Comparison of ENCODE assay signal across 1 cellular context in the genomic region with DNA sequence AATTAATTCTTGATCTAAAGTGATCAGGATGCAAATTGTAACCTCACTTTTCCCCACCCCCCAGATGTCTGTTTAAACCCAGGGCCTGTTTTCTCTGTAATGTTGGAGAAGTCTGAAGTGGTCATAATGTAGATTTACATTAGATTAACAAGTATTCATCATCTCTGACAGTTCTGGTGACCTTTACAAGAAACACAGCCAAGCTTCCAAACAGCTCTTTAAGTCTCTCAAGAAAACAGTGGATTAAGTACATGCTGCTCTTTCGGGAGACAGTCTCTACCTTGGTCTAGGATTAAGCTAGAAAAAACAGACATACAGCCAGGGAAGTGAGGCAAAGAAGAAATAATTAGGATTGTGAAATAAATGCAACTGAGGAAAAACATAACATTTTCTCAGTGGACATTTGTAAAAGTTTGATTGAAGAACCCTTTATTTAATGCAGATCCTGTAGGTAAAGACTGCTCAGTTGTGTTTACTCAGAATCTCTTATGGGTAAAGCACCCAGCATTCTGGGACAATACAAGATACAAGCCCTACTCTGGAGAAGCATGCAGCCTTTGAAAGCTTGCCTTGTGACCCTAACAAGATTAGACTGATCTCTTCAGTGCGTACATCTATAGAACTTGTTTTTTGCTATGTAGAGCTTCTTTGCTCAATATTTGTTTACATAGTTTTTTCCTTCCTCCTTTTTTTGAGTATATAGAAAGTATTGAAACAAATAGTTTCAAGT.
TF ChIP-seq lines count a peak whose summit lies in the region.

No MANE protein-coding gene starts in this region.

TF ChIP-seq in GM23338, 12 proteins besides CTCF, POLR2A, EP300 and RAD21 (continued from another document):
- TF ChIP-seq NANOG (IDR thresholded peaks at IDR 0.05; ENCODE audit: borderline replicate concordance) (no peak), EZH2phosphoT487 (IDR thresholded peaks at IDR 0.05; ENCODE audit: unreplicated experiment) (no peak), POLR2AphosphoS5 (IDR thresholded peaks at IDR 0.05; ENCODE audit: low read depth) (no peak), CREB1 (CRISPR knock-in tag; IDR thresholded peaks at IDR 0.05; ENCODE audit: low read depth) (no peak), STAT1 (IDR thresholded peaks at IDR 0.05; ENCODE audit: unreplicated experiment) (no peak), JUNB (IDR thresholded peaks at IDR 0.05; ENCODE audit: unreplicated experiment) (no peak), ZNF331 (CRISPR knock-in tag; IDR thresholded peaks at IDR 0.05; ENCODE audit: low read depth) (no peak), ZNF114 (CRISPR knock-in tag; IDR thresholded peaks at IDR 0.05) (no peak)
- TF ChIP-seq, protein P1, sequence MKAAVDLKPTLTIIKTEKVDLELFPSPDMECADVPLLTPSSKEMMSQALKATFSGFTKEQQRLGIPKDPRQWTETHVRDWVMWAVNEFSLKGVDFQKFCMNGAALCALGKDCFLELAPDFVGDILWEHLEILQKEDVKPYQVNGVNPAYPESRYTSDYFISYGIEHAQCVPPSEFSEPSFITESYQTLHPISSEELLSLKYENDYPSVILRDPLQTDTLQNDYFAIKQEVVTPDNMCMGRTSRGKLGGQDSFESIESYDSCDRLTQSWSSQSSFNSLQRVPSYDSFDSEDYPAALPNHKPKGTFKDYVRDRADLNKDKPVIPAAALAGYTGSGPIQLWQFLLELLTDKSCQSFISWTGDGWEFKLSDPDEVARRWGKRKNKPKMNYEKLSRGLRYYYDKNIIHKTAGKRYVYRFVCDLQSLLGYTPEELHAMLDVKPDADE (IDR thresholded peaks at IDR 0.05), result no peak
- TF ChIP-seq, protein P2, sequence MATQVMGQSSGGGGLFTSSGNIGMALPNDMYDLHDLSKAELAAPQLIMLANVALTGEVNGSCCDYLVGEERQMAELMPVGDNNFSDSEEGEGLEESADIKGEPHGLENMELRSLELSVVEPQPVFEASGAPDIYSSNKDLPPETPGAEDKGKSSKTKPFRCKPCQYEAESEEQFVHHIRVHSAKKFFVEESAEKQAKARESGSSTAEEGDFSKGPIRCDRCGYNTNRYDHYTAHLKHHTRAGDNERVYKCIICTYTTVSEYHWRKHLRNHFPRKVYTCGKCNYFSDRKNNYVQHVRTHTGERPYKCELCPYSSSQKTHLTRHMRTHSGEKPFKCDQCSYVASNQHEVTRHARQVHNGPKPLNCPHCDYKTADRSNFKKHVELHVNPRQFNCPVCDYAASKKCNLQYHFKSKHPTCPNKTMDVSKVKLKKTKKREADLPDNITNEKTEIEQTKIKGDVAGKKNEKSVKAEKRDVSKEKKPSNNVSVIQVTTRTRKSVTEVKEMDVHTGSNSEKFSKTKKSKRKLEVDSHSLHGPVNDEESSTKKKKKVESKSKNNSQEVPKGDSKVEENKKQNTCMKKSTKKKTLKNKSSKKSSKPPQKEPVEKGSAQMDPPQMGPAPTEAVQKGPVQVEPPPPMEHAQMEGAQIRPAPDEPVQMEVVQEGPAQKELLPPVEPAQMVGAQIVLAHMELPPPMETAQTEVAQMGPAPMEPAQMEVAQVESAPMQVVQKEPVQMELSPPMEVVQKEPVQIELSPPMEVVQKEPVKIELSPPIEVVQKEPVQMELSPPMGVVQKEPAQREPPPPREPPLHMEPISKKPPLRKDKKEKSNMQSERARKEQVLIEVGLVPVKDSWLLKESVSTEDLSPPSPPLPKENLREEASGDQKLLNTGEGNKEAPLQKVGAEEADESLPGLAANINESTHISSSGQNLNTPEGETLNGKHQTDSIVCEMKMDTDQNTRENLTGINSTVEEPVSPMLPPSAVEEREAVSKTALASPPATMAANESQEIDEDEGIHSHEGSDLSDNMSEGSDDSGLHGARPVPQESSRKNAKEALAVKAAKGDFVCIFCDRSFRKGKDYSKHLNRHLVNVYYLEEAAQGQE (IDR thresholded peaks at IDR 0.05; ENCODE audit: unreplicated experiment), result no peak
- TF ChIP-seq, protein P3, sequence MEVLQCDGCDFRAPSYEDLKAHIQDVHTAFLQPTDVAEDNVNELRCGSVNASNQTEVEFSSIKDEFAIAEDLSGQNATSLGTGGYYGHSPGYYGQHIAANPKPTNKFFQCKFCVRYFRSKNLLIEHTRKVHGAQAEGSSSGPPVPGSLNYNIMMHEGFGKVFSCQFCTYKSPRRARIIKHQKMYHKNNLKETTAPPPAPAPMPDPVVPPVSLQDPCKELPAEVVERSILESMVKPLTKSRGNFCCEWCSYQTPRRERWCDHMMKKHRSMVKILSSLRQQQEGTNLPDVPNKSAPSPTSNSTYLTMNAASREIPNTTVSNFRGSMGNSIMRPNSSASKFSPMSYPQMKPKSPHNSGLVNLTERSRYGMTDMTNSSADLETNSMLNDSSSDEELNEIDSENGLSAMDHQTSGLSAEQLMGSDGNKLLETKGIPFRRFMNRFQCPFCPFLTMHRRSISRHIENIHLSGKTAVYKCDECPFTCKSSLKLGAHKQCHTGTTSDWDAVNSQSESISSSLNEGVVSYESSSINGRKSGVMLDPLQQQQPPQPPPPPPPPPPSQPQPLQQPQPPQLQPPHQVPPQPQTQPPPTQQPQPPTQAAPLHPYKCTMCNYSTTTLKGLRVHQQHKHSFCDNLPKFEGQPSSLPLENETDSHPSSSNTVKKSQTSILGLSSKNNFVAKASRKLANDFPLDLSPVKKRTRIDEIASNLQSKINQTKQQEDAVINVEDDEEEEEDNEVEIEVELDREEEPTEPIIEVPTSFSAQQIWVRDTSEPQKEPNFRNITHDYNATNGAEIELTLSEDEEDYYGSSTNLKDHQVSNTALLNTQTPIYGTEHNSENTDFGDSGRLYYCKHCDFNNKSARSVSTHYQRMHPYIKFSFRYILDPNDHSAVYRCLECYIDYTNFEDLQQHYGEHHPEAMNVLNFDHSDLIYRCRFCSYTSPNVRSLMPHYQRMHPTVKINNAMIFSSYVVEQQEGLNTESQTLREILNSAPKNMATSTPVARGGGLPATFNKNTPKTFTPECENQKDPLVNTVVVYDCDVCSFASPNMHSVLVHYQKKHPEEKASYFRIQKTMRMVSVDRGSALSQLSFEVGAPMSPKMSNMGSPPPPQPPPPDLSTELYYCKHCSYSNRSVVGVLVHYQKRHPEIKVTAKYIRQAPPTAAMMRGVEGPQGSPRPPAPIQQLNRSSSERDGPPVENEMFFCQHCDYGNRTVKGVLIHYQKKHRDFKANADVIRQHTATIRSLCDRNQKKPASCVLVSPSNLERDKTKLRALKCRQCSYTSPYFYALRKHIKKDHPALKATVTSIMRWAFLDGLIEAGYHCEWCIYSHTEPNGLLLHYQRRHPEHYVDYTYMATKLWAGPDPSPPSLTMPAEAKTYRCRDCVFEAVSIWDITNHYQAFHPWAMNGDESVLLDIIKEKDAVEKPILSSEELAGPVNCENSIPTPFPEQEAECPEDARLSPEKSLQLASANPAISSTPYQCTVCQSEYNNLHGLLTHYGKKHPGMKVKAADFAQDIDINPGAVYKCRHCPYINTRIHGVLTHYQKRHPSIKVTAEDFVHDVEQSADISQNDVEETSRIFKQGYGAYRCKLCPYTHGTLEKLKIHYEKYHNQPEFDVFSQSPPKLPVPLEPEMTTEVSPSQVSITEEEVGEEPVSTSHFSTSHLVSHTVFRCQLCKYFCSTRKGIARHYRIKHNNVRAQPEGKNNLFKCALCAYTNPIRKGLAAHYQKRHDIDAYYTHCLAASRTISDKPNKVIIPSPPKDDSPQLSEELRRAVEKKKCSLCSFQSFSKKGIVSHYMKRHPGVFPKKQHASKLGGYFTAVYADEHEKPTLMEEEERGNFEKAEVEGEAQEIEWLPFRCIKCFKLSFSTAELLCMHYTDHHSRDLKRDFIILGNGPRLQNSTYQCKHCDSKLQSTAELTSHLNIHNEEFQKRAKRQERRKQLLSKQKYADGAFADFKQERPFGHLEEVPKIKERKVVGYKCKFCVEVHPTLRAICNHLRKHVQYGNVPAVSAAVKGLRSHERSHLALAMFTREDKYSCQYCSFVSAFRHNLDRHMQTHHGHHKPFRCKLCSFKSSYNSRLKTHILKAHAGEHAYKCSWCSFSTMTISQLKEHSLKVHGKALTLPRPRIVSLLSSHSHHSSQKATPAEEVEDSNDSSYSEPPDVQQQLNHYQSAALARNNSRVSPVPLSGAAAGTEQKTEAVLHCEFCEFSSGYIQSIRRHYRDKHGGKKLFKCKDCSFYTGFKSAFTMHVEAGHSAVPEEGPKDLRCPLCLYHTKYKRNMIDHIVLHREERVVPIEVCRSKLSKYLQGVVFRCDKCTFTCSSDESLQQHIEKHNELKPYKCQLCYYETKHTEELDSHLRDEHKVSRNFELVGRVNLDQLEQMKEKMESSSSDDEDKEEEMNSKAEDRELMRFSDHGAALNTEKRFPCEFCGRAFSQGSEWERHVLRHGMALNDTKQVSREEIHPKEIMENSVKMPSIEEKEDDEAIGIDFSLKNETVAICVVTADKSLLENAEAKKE (CRISPR knock-in tag; IDR thresholded peaks at IDR 0.05), result no peak
